In genomic region chr16:55061126-55061525, GRCh38 we compare ENCODE assay signal across 9 cellular contexts.
"Had no signal": no experiment of that assay in that cellular context is flagged by ENCODE, and none has a peak within 500 bp of the region (broad histone marks: within the 10 kb centered on the region; RNA-seq: fewer than 3 reads in every experiment).

No MANE protein-coding gene starts in this region.

- H3K4me3 ChIP-seq: GM23248, HAP-1 had no signal

- H3K36me3 ChIP-seq: HAP-1 had no signal

- H3K4me3 Mint-ChIP-seq: HFFc6, IgD-negative memory B cell had no signal

- H3K36me3 Mint-ChIP-seq: IgD-negative memory B cell had no signal

- ATAC-seq: HCT116, HepG2 had no signal

- H3K9ac ChIP-seq: GM23248 had no signal

- H2AFZ ChIP-seq: GM23248 had no signal

- DNase-seq: GM23248, GOT3, H7, HFFc6 had no signal

- H3K27ac Mint-ChIP-seq: HFFc6 had no signal

- H3K4me1 ChIP-seq: HAP-1 had no signal

- H3K9me3 ChIP-seq: HAP-1 had no signal

- H3K27ac ChIP-seq: GM23248, HL-60 had no signal
